Comparison of ENCODE assay signal across 8 cellular contexts in genomic region chr16:13436641-13437423, GRCh38.
DNase-seq lines count a peak whose midpoint lies in the region; ATAC-seq and TF ChIP-seq lines count a peak whose summit lies in the region.

No MANE protein-coding gene starts in this region.

- H3K4me3 ChIP-seq in epithelial cell of proximal tubule (ENCODE audit: low read depth, low read length) (no peak overlapping the region), ovary (no peak overlapping the region)

- intact Hi-C loops in ovary (cut with DNase I): no loop called here

- DNase-seq in ELR (ENCODE audit: low read depth) (peak; percentile 10), epithelial cell of proximal tubule (ENCODE audit: low read depth) (peak; percentile 100), ovary (no peak), omental fat pad (ENCODE audit: low spot score) (no peak), RPMI8226 (no peak)

- TF ChIP-seq POLR2A in ovary (IDR thresholded peaks at IDR 0.05): no peak

- 41 to 48% (median 42%) methylated on average over 8 of the region's 8 CpGs for WGBS in ovary, 3 donors

- ATAC-seq in GM19372 (IDR thresholded peaks at IDR 0.05; ENCODE audit: low read depth, unreplicated experiment): peak; percentile 70
- ATAC-seq in HG03342 (IDR thresholded peaks at IDR 0.05; ENCODE audit: unreplicated experiment): peak; percentile 73
- ATAC-seq in activated CD4-positive, CD25-positive, alpha-beta regulatory T cell treated with anti-CD3 and anti-CD28 coated beads, Interleukin-2, amount 50 U/mL, for 24 hours: no peak
- no peak for ATAC-seq in omental fat pad (ENCODE audit: low FRiP score)

- TF ChIP-seq CTCF in epithelial cell of proximal tubule (conservative IDR thresholded peaks at IDR 0.05; ENCODE audit: low read depth, low read length): peak; percentile 13
- TF ChIP-seq CTCF in ovary (IDR thresholded peaks at IDR 0.05): no peak
- no peak for TF ChIP-seq CTCF in omental fat pad (IDR thresholded peaks at IDR 0.05)

- H3K27ac ChIP-seq in ovary: no peak overlapping the region

- no peaks in the 10 kb centered on the region for H3K4me1 ChIP-seq in ovary (ENCODE audit: insufficient read depth)

- TF ChIP-seq EP300 in ovary (IDR thresholded peaks at IDR 0.05): no peak

- H3K27me3 ChIP-seq in ovary: no peaks in the 10 kb centered on the region

- no peaks in the 10 kb centered on the region for H3K36me3 ChIP-seq in ovary

- H3K9me3 ChIP-seq in ovary: no peaks in the 10 kb centered on the region

Comparison
In these comparisons a context has a peak if more than half of its experiments do, and no peak if none do; other contexts are left out.
1. DNase-seq: peak in ELR (single experiment) and epithelial cell of proximal tubule (single experiment); none in ovary (0 of 5), omental fat pad (single experiment) and RPMI8226 (single experiment).
2. ATAC-seq: peak in GM19372 (single experiment) and HG03342 (single experiment); none in activated CD4-positive, CD25-positive, alpha-beta regulatory T cell treated with anti-CD3 and anti-CD28 coated beads, Interleukin-2, amount 50 U/mL, for 24 hours (0 of 2) and omental fat pad (single experiment).